ENCODE assay signal across 8 cellular contexts in genomic region chr16:30535106-30535776, GRCh38. TPM values are rescaled to one million over a fixed set of nuclear protein-coding genes. Genes with fewer than 3 reads are reported as not detected.
DNase-seq lines count a peak whose midpoint lies in the region; ATAC-seq and TF ChIP-seq lines count a peak whose summit lies in the region.

No MANE protein-coding gene starts in this region.

- H3K4me3 ChIP-seq in mammary epithelial cell (replicated peaks in 1 of 3; ENCODE audit: insufficient read depth in 1 of 3, low read depth in 2 of 3, low read length in 3 of 3), result peak overlapping the region; percentile 50 to 64 (median 57)
- peak overlapping the region; percentile 86 to 89 (median 87) for H3K4me3 ChIP-seq in right lobe of liver
- peak overlapping the region; percentile 57 to 86 (median 71) for H3K4me3 ChIP-seq in tibial nerve

- H3K4me3 Mint-ChIP-seq in activated CD4-positive, alpha-beta T cell treated with anti-CD3 and anti-CD28 coated beads, Interleukin-2, amount 10 ng/mL, durations not matched to agents 24 days and 14 days, result peak overlapping the region; percentile 88
- H3K4me3 Mint-ChIP-seq in IgD-negative memory B cell, result peak overlapping the region; percentile 94 to 100 (median 98)

- H3K9me3 ChIP-seq in mammary epithelial cell (replicated peaks; ENCODE audit: insufficient read depth, low read length) (no peaks in the 10 kb centered on the region), right lobe of liver (no peaks in the 10 kb centered on the region), tibial nerve (no peaks in the 10 kb centered on the region)

- H3K9me3 Mint-ChIP-seq in activated CD4-positive, alpha-beta T cell treated with anti-CD3 and anti-CD28 coated beads, Interleukin-2, amount 10 ng/mL, durations not matched to agents 24 days and 14 days, result no peaks in the 10 kb centered on the region
- H3K9me3 Mint-ChIP-seq in IgD-negative memory B cell, result no peaks in the 10 kb centered on the region

- intact Hi-C loops in activated CD4-positive, alpha-beta T cell treated with anti-CD3 and anti-CD28 coated beads, Interleukin-2, amount 10 ng/mL, durations not matched to agents 24 days and 14 days (cut with micrococcal nuclease), result loop anchor here (1.0 to 2.0 kb wide), 9 partner anchors 8 to 163 kb away; partner anchors contain the start of genes DCTPP1, FBRS, ITGAL and ZNF688
- intact Hi-C loops in mammary epithelial cell (cut with micrococcal nuclease), result loop anchor here (1.0 to 10.0 kb wide), 9 partner anchors 8 to 160 kb away; partner anchors contain the start of genes DCTPP1, SEPHS2, SRCAP and ZNF764
- intact Hi-C loops in right lobe of liver (cut with DNase I), result no loop called here

- no peaks in the 10 kb centered on the region for H3K27me3 ChIP-seq in mammary epithelial cell (ENCODE audit: insufficient read depth, low read length)
- no peaks in the 10 kb centered on the region for H3K27me3 ChIP-seq in right lobe of liver
- H3K27me3 ChIP-seq in tibial nerve, result no peaks in the 10 kb centered on the region

- peak in 3 of 4 donors; percentile 4 to 9 (median 5) for ATAC-seq in right lobe of liver

- no peaks in the 10 kb centered on the region for H4K20me1 ChIP-seq in mammary epithelial cell (ENCODE audit: insufficient read depth, low read length)

- H3K79me2 ChIP-seq in mammary epithelial cell (ENCODE audit: insufficient read depth, low read length), result peaks cover 20% of the 10 kb centered on the region

- peak overlapping the region; percentile 81 for H3K4me2 ChIP-seq in mammary epithelial cell (ENCODE audit: insufficient read depth, low read depth, low read length)

- no peak for DNase-seq in activated CD4-positive, alpha-beta T cell treated with anti-CD3 and anti-CD28 coated beads, Interleukin-2, amount 10 ng/mL, durations not matched to agents 24 days and 14 days
- no peak for DNase-seq in activated CD4-positive, alpha-beta T cell treated with anti-CD3 and anti-CD28 coated beads, Interleukin-2, amount 50 U/mL, for 4 hours
- no peak for DNase-seq in mammary epithelial cell
- no peak for DNase-seq in right lobe of liver
- no peak for DNase-seq in tibial nerve (ENCODE audit: low spot score in 2 of 2)
- DNase-seq in NCI-H128 (lab: John Stamatoyannopoulos, UW; ENCODE audit: unreplicated experiment), result no peak
- DNase-seq in HT-29 (ENCODE audit: low spot score), result no peak

- peaks cover 27% of the 10 kb centered on the region for H3K4me1 Mint-ChIP-seq in activated CD4-positive, alpha-beta T cell treated with anti-CD3 and anti-CD28 coated beads, Interleukin-2, amount 10 ng/mL, durations not matched to agents 24 days and 14 days
- H3K4me1 Mint-ChIP-seq in IgD-negative memory B cell, result peaks cover 9 to 21% (median 16%) of the 10 kb centered on the region in 3 donors

- no peak for TF ChIP-seq EP300 in tibial nerve (IDR thresholded peaks at IDR 0.05)

- H3K27ac ChIP-seq in mammary epithelial cell (ENCODE audit: insufficient read depth, low read depth, low read length) (peak overlapping the region; percentile 71), right lobe of liver (peak overlapping the region; percentile 91 to 98 (median 95)), tibial nerve (peak overlapping the region; percentile 87 to 97 (median 94))

- H2AFZ ChIP-seq in mammary epithelial cell (ENCODE audit: low read depth, low read length), result peak overlapping the region; percentile 88

- TSS peak; percentile 89 for BruUV-seq in mammary epithelial cell (replicated peaks; lab: Mats Ljungman, UMichigan)

- H3K9ac ChIP-seq in mammary epithelial cell (ENCODE audit: insufficient read depth, low read length), result peak overlapping the region; percentile 54

- CTCF ChIA-PET in mammary epithelial cell (lab: Charles Lee; ENCODE audit: low non-redundant PET), result interaction anchor here (0.8 to 1.5 kb wide), 4 partner anchors 57 to 105 kb away, joined by 3 to 9 read pairs (median 6); partner anchors contain the start of gene DCTPP1

- TF ChIP-seq POLR2A in right lobe of liver (IDR thresholded peaks at IDR 0.05), result no peak
- no peak for TF ChIP-seq POLR2A in tibial nerve (IDR thresholded peaks at IDR 0.05)

- in situ Hi-C loops in mammary epithelial cell (cut with MboI; ENCODE audit: low sequenced_read_pairs in 2 of 2), result loop anchor here in 1 of 2 donors (10.0 kb wide), 1 partner anchor 90 kb away; the partner anchor contains the start of gene SEPHS2

- no peak for TF ChIP-seq CTCF in mammary epithelial cell (conservative IDR thresholded peaks at IDR 0.05 in 1 of 2, IDR thresholded peaks at IDR 0.05 in 1 of 2; ENCODE audit: extremely low read depth in 1 of 2, insufficient read depth in 1 of 2, low read depth in 1 of 2, low read length in 2 of 2)
- no peak for TF ChIP-seq CTCF in right lobe of liver (IDR thresholded peaks at IDR 0.05)
- TF ChIP-seq CTCF in tibial nerve (IDR thresholded peaks at IDR 0.05), result no peak

- no peaks in the 10 kb centered on the region for H3K27me3 Mint-ChIP-seq in activated CD4-positive, alpha-beta T cell treated with anti-CD3 and anti-CD28 coated beads, Interleukin-2, amount 10 ng/mL, durations not matched to agents 24 days and 14 days
- H3K27me3 Mint-ChIP-seq in IgD-negative memory B cell, result no peaks in the 10 kb centered on the region

- dilution Hi-C loops in mammary epithelial cell (cut with HindIII; ENCODE audit: low sequenced_read_pairs), result no loop called here

- H3K27ac Mint-ChIP-seq in activated CD4-positive, alpha-beta T cell treated with anti-CD3 and anti-CD28 coated beads, Interleukin-2, amount 10 ng/mL, durations not matched to agents 24 days and 14 days, result peak overlapping the region; percentile 97
- peak overlapping the region; percentile 96 to 99 (median 96) for H3K27ac Mint-ChIP-seq in IgD-negative memory B cell

- 5% methylated on average over 18 of the region's 18 CpGs for WGBS in mammary epithelial cell (ENCODE audit: low coverage, missing lambda C conversion rate)
- 3% methylated on average over 18 of the region's 18 CpGs for WGBS in right lobe of liver (ENCODE audit: insufficient coverage, low coverage, low lambda C conversion rate, missing lambda C conversion rate)
- WGBS in tibial nerve, 2 donors, result 2% methylated on average over 18 of the region's 18 CpGs

- peaks cover 46% of the 10 kb centered on the region for H3K36me3 Mint-ChIP-seq in activated CD4-positive, alpha-beta T cell treated with anti-CD3 and anti-CD28 coated beads, Interleukin-2, amount 10 ng/mL, durations not matched to agents 24 days and 14 days (ENCODE audit: low read depth)
- H3K36me3 Mint-ChIP-seq in IgD-negative memory B cell, result peaks cover 1% of the 10 kb centered on the region

- H3K36me3 ChIP-seq in mammary epithelial cell (ENCODE audit: insufficient read depth, low read length) (no peaks in the 10 kb centered on the region), right lobe of liver (peaks cover 0 to 16% (median 0%) of the 10 kb centered on the region in 4 donors), tibial nerve (peaks cover 0 to 31% (median 7%) of the 10 kb centered on the region in 3 donors)

- H3K4me1 ChIP-seq in mammary epithelial cell (ENCODE audit: insufficient read depth, low read length) (peaks cover 15% of the 10 kb centered on the region), right lobe of liver (peaks cover 0 to 23% (median 6%) of the 10 kb centered on the region in 4 donors), tibial nerve (peaks cover 0 to 28% (median 15%) of the 10 kb centered on the region in 4 donors)

RNA-seq across cellular contexts. Expression of gene ZNF747, which starts 0.6 kb away (rescaled TPM):
- 10.5 and 13.6 TPM in 2 replicates for total RNA-seq in activated CD4-positive, alpha-beta T cell treated with anti-CD3 and anti-CD28 coated beads, Interleukin-2, amount 10 ng/mL, durations not matched to agents 24 days and 14 days
- 14.8 TPM for polyA plus RNA-seq in IgD-negative memory B cell
- 10 to 100 TPM in 1 of 2 donors, 1 to 10 TPM in 1; 6.7 to 11.0 TPM for total RNA-seq in mammary epithelial cell
- polyA plus RNA-seq in mammary epithelial cell, result 4.8 TPM
- polyA minus RNA-seq in mammary epithelial cell, result 6.8 TPM
- total RNA-seq in right lobe of liver, result 1 to 10 TPM; 5.3 to 9.7 (median 6.4) TPM
- 10 to 100 TPM; 17.4 to 22.2 (median 19.6) TPM for total RNA-seq in tibial nerve
- total RNA-seq in HT-29 (2014; rRNA removed; shearing (Covaris generic)), result 7.9 and 8.8 TPM in 2 replicates

RNA-seq across cellular contexts. Expression of gene ZNF768, which starts 8.9 kb away (rescaled TPM):
- 12.9 and 14.8 TPM in 2 replicates for total RNA-seq in activated CD4-positive, alpha-beta T cell treated with anti-CD3 and anti-CD28 coated beads, Interleukin-2, amount 10 ng/mL, durations not matched to agents 24 days and 14 days
- polyA plus RNA-seq in IgD-negative memory B cell (12.7 TPM), mammary epithelial cell (18.5 TPM)
- total RNA-seq in mammary epithelial cell (10 to 100 TPM; 30.5 to 40.7 TPM), right lobe of liver (10 to 100 TPM; 14.7 to 21.2 (median 18.8) TPM), tibial nerve (10 to 100 TPM; 22.8 to 40.2 (median 31.8) TPM)
- 13.4 TPM for polyA minus RNA-seq in mammary epithelial cell
- total RNA-seq in HT-29 (2014; rRNA removed; shearing (Covaris generic)), result 47.1 and 47.9 TPM in 2 replicates

RNA-seq across cellular contexts. Expression of gene ZNF764, which starts 22.9 kb away (rescaled TPM):
- 13.9 and 14.9 TPM in 2 replicates for total RNA-seq in activated CD4-positive, alpha-beta T cell treated with anti-CD3 and anti-CD28 coated beads, Interleukin-2, amount 10 ng/mL, durations not matched to agents 24 days and 14 days
- polyA plus RNA-seq in IgD-negative memory B cell (6.2 TPM), mammary epithelial cell (2.8 TPM)
- total RNA-seq in mammary epithelial cell (1 to 10 TPM; 5.5 to 6.6 TPM), right lobe of liver (1 to 10 TPM; 3.2 to 6.5 (median 4.8) TPM), tibial nerve (10 to 100 TPM; 12.5 to 16.7 (median 15.3) TPM)
- not detected for polyA minus RNA-seq in mammary epithelial cell
- 8.3 and 9.9 TPM in 2 replicates for total RNA-seq in HT-29 (2014; rRNA removed; shearing (Covaris generic))

RNA-seq across cellular contexts. Expression of gene ZNF688, which starts 36.3 kb away (rescaled TPM):
- total RNA-seq in activated CD4-positive, alpha-beta T cell treated with anti-CD3 and anti-CD28 coated beads, Interleukin-2, amount 10 ng/mL, durations not matched to agents 24 days and 14 days, result 6.6 and 8.0 TPM in 2 replicates
- polyA plus RNA-seq in IgD-negative memory B cell (40.7 TPM), mammary epithelial cell (3.4 TPM)
- total RNA-seq in mammary epithelial cell (10 to 100 TPM in 1 of 2 donors, 1 to 10 TPM in 1; 6.2 to 10.6 TPM), right lobe of liver (10 to 100 TPM in 1 of 6 experiments, 1 to 10 TPM in 5; 4.0 to 11.5 (median 6.5) TPM), tibial nerve (10 to 100 TPM; 15.7 to 28.6 (median 22.9) TPM)
- polyA minus RNA-seq in mammary epithelial cell, result 9.4 TPM
- 5.7 and 7.5 TPM in 2 replicates for total RNA-seq in HT-29 (2014; rRNA removed; shearing (Covaris generic))

RNA-seq across cellular contexts. Expression of gene ZNF785, which starts 50.3 kb away (rescaled TPM):
- 17.1 and 17.8 TPM in 2 replicates for total RNA-seq in activated CD4-positive, alpha-beta T cell treated with anti-CD3 and anti-CD28 coated beads, Interleukin-2, amount 10 ng/mL, durations not matched to agents 24 days and 14 days
- polyA plus RNA-seq in IgD-negative memory B cell, result 2.9 TPM
- 1 to 10 TPM; 7.6 to 8.0 TPM for total RNA-seq in mammary epithelial cell
- 3.2 TPM for polyA plus RNA-seq in mammary epithelial cell
- 6.5 TPM for polyA minus RNA-seq in mammary epithelial cell
- 1 to 10 TPM; 2.4 to 6.5 (median 5.6) TPM for total RNA-seq in right lobe of liver
- total RNA-seq in tibial nerve, result 10 to 100 TPM; 12.0 to 17.1 (median 14.9) TPM
- 7.7 and 12.2 TPM in 2 replicates for total RNA-seq in HT-29 (2014; rRNA removed; shearing (Covaris generic))

Comparison
In these comparisons a context has a peak if more than half of its experiments do, and no peak if none do; other contexts are left out.
1. intact Hi-C loops: an anchor here in activated CD4-positive, alpha-beta T cell treated with anti-CD3 and anti-CD28 coated beads, Interleukin-2, amount 10 ng/mL, durations not matched to agents 24 days and 14 days (1.0 to 2.0 kb wide) and mammary epithelial cell (1.0 to 10.0 kb wide); none called in right lobe of liver.